Comparison of ENCODE assay signal across 1 cellular context in genomic region chr1:84078108-84078823, GRCh38.
A peak's percentile ranks its signal among the peaks of the same experiment; 100 is the strongest.
TF ChIP-seq lines count a peak whose summit lies in the region.

No MANE protein-coding gene starts in this region.

TF ChIP-seq in K562, 482 proteins besides CTCF, POLR2A, EP300 and RAD21 (continued from another document):
- TF ChIP-seq PHF8 (IDR thresholded peaks at IDR 0.05; ENCODE audit: borderline replicate concordance, low read length): peak; percentile 10; the same call in 1 of the 2 replicates
- TF ChIP-seq MCM5 (IDR thresholded peaks at IDR 0.05; ENCODE audit: low read depth): no peak
- TF ChIP-seq MXI1 (IDR thresholded peaks at IDR 0.05; ENCODE audit: low read depth, low read length): no peak
- TF ChIP-seq PCBP2 (IDR thresholded peaks at IDR 0.05; ENCODE audit: low read depth, low read length, poor library complexity, severe bottlenecking): no peak
- no peak for TF ChIP-seq TBL1XR1 (IDR thresholded peaks at IDR 0.05; ENCODE audit: low read length in 2 of 2)
- no peak for TF ChIP-seq POLR2AphosphoS5 (IDR thresholded peaks at IDR 0.05; ENCODE audit: control insufficient read depth, insufficient read depth, low read depth, low read length)
- TF ChIP-seq FOXA3 (CRISPR knock-in tag; conservative IDR thresholded peaks at IDR 0.05 in 1 of 2, IDR thresholded peaks at IDR 0.05 in 1 of 2): no peak
- TF ChIP-seq PTTG1 (tag; IDR thresholded peaks at IDR 0.05; ENCODE audit: low read depth): no peak
- no peak for TF ChIP-seq XRCC3 (IDR thresholded peaks at IDR 0.05)
- no peak for TF ChIP-seq IFI16 (CRISPR knock-in tag; IDR thresholded peaks at IDR 0.05)
- no peak for TF ChIP-seq EWSR1 (IDR thresholded peaks at IDR 0.05; ENCODE audit: borderline replicate concordance, low read depth, partially characterized antibody)
- TF ChIP-seq LCOR (CRISPR knock-in tag; IDR thresholded peaks at IDR 0.05): no peak
- peak; percentile 64 for TF ChIP-seq CTBP1 (IDR thresholded peaks at IDR 0.05; ENCODE audit: borderline replicate concordance)
- TF ChIP-seq PKNOX1 (IDR thresholded peaks at IDR 0.05): no peak
- TF ChIP-seq HMG20B (CRISPR knock-in tag; IDR thresholded peaks at IDR 0.05): no peak
- no peak for TF ChIP-seq THRA (IDR thresholded peaks at IDR 0.05)
- TF ChIP-seq RBM22 (IDR thresholded peaks at IDR 0.05; ENCODE audit: low read depth, low read length, poor library complexity, severe bottlenecking): no peak
- TF ChIP-seq ZBTB7A (IDR thresholded peaks at IDR 0.05; ENCODE audit: borderline replicate concordance, control insufficient read depth, low read depth, low read length): peak; percentile 28; the same call in 1 of the 2 replicates
- 0 out of 2 replicates have a peak, but pooled peaks have one; percentile 0 for TF ChIP-seq RB1 (IDR thresholded peaks at IDR 0.05; ENCODE audit: low read depth)
- no peak for TF ChIP-seq FOXP1 (CRISPR knock-in tag; IDR thresholded peaks at IDR 0.05)
- TF ChIP-seq ZC3H8 (IDR thresholded peaks at IDR 0.05): no peak
